ENCODE assay signal across 21 cellular contexts in the genomic region with DNA sequence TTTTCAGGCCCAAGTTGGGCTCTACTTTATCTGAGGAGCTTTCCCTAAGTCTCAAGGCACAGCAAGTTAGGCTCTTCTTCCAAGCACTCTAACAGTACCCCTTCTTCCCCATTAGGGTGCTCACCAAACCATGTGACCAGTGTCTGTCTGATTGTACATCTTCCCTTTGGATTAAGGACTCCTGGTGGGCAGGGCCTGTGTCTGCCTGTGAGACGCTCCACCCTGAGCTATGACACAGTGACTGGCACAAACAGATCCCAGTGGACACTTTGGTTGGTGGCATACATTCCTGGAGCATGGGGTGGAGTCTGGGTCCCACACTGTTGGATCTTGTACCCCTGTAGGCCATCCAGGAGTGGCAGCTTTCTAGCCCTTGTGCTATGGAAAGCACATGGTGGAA. TPM values are rescaled to one million over a fixed set of nuclear protein-coding genes. Genes with fewer than 3 reads are reported as not detected.
DNase-seq lines count a peak whose midpoint lies in the region; ATAC-seq, FAIRE-seq and TF ChIP-seq lines count a peak whose summit lies in the region.
"Had no signal": no experiment of that assay in that cellular context is flagged by ENCODE, and none has a peak within 500 bp of the region (broad histone marks: within the 10 kb centered on the region; RNA-seq: fewer than 3 reads in every experiment).

No MANE protein-coding gene starts in this region.

- ATAC-seq in activated CD8-positive, alpha-beta T cell treated with anti-CD3 and anti-CD28 coated beads, Interleukin-2, amount 10 ng/mL, durations not matched to agents 7 days and 5 days: no peak
- ATAC-seq in activated CD8-positive, alpha-beta T cell treated with anti-CD3 and anti-CD28 coated beads for 36 hours: no peak
- no peak for ATAC-seq in left lobe of liver
- ATAC-seq in upper lobe of right lung: peak; percentile 22
- ATAC-seq: HepG2 had no signal

- TF ChIP-seq CTCF in activated CD8-positive, alpha-beta T cell treated with anti-CD3 and anti-CD28 coated beads for 36 hours (IDR thresholded peaks at IDR 0.05): no peak
- TF ChIP-seq CTCF in bronchial epithelial cell (IDR thresholded peaks at IDR 0.05; ENCODE audit: insufficient read depth, low read length, severe bottlenecking) (no peak), upper lobe of right lung (IDR thresholded peaks at IDR 0.05) (no peak)

- H3K27me3 ChIP-seq in bronchial epithelial cell (ENCODE audit: control insufficient read depth, insufficient read depth, low read length) (no peaks in the 10 kb centered on the region), upper lobe of right lung (no peaks in the 10 kb centered on the region)
- H3K27me3 ChIP-seq: BLaER1 had no signal

- DNase-seq in activated CD8-positive, alpha-beta T cell treated with anti-CD3 and anti-CD28 coated beads, Interleukin-2, amount 10 ng/mL, durations not matched to agents 7 days and 5 days: peak; percentile 2
- no peak for DNase-seq in activated CD8-positive, alpha-beta T cell treated with anti-CD3 and anti-CD28 coated beads for 36 hours
- DNase-seq in bronchial epithelial cell (ENCODE audit: low read depth): no peak
- peak; percentile 24 for DNase-seq in left lobe of liver (ENCODE audit: low spot score)
- DNase-seq in upper lobe of right lung: no peak
- DNase-seq in KG1 (lab: John Stamatoyannopoulos, UW): no peak
- DNase-seq in dermis blood vessel endothelial cell: no peak
- DNase-seq in NCI-H526 (lab: John Stamatoyannopoulos, UW): no peak
- DNase-seq: 8988T; CD4-positive, alpha-beta memory T cell; DMS153; DMS79; GDM1 had no signal

- H3K27ac Mint-ChIP-seq in activated CD8-positive, alpha-beta T cell treated with anti-CD3 and anti-CD28 coated beads, Interleukin-2, amount 10 ng/mL, durations not matched to agents 7 days and 5 days: no peak overlapping the region
- H3K27ac Mint-ChIP-seq in activated CD8-positive, alpha-beta T cell treated with anti-CD3 and anti-CD28 coated beads for 36 hours: no peak overlapping the region
- H3K27ac Mint-ChIP-seq: CD14-positive monocyte; CD4-positive, alpha-beta memory T cell; GM23338 had no signal

- intact Hi-C loops in activated CD8-positive, alpha-beta T cell treated with anti-CD3 and anti-CD28 coated beads for 36 hours (cut with micrococcal nuclease): no loop called here
- intact Hi-C loops in upper lobe of right lung (cut with DNase I): no loop called here

- H3K27me3 Mint-ChIP-seq in activated CD8-positive, alpha-beta T cell treated with anti-CD3 and anti-CD28 coated beads, Interleukin-2, amount 10 ng/mL, durations not matched to agents 7 days and 5 days (ENCODE audit: low read depth): no peaks in the 10 kb centered on the region
- H3K27me3 Mint-ChIP-seq in activated CD8-positive, alpha-beta T cell treated with anti-CD3 and anti-CD28 coated beads for 36 hours: peaks cover 4% of the 10 kb centered on the region

- no peaks in the 10 kb centered on the region for H3K4me1 ChIP-seq in upper lobe of right lung
- H3K4me1 ChIP-seq: BLaER1 had no signal

- H3K36me3 ChIP-seq in bronchial epithelial cell (ENCODE audit: control insufficient read depth, insufficient read depth, low read length) (no peaks in the 10 kb centered on the region), upper lobe of right lung (no peaks in the 10 kb centered on the region)
- H3K36me3 ChIP-seq: BLaER1 had no signal

- no peaks in the 10 kb centered on the region for H3K9me3 ChIP-seq in upper lobe of right lung
- H3K9me3 ChIP-seq: BLaER1 had no signal

- no peaks in the 10 kb centered on the region for H3K4me1 Mint-ChIP-seq in activated CD8-positive, alpha-beta T cell treated with anti-CD3 and anti-CD28 coated beads, Interleukin-2, amount 10 ng/mL, durations not matched to agents 7 days and 5 days (ENCODE audit: low read depth)
- no peaks in the 10 kb centered on the region for H3K4me1 Mint-ChIP-seq in activated CD8-positive, alpha-beta T cell treated with anti-CD3 and anti-CD28 coated beads for 36 hours (ENCODE audit: low read depth)
- H3K4me1 Mint-ChIP-seq: CD14-positive monocyte; CD4-positive, alpha-beta memory T cell; GM23338 had no signal

- H3K4me3 Mint-ChIP-seq in activated CD8-positive, alpha-beta T cell treated with anti-CD3 and anti-CD28 coated beads, Interleukin-2, amount 10 ng/mL, durations not matched to agents 7 days and 5 days: no peak overlapping the region
- no peak overlapping the region for H3K4me3 Mint-ChIP-seq in activated CD8-positive, alpha-beta T cell treated with anti-CD3 and anti-CD28 coated beads for 36 hours
- H3K4me3 Mint-ChIP-seq: CD14-positive monocyte; CD4-positive, alpha-beta memory T cell; GM23338 had no signal

- POLR2A ChIA-PET in activated CD8-positive, alpha-beta T cell treated with anti-CD3 and anti-CD28 coated beads, Interleukin-2, amount 10 ng/mL, durations not matched to agents 7 days and 5 days (lab: Charles Lee): no interaction called here
- POLR2A ChIA-PET in activated CD8-positive, alpha-beta T cell treated with anti-CD3 and anti-CD28 coated beads for 36 hours (lab: Charles Lee): no interaction called here

- CTCF ChIA-PET in activated CD8-positive, alpha-beta T cell treated with anti-CD3 and anti-CD28 coated beads, Interleukin-2, amount 10 ng/mL, durations not matched to agents 7 days and 5 days (lab: Charles Lee): no interaction called here
- CTCF ChIA-PET in activated CD8-positive, alpha-beta T cell treated with anti-CD3 and anti-CD28 coated beads for 36 hours (lab: Charles Lee): no interaction called here

- no peak overlapping the region for H3K27ac ChIP-seq in upper lobe of right lung
- H3K27ac ChIP-seq: BLaER1 had no signal

- H3K4me3 ChIP-seq in bronchial epithelial cell (ENCODE audit: low read depth, low read length) (no peak overlapping the region), upper lobe of right lung (no peak overlapping the region)
- H3K4me3 ChIP-seq: BLaER1, GM23338 had no signal

- H3K36me3 Mint-ChIP-seq in activated CD8-positive, alpha-beta T cell treated with anti-CD3 and anti-CD28 coated beads, Interleukin-2, amount 10 ng/mL, durations not matched to agents 7 days and 5 days (ENCODE audit: low read depth): no peaks in the 10 kb centered on the region
- H3K36me3 Mint-ChIP-seq in activated CD8-positive, alpha-beta T cell treated with anti-CD3 and anti-CD28 coated beads for 36 hours (ENCODE audit: low read depth): no peaks in the 10 kb centered on the region
- H3K36me3 Mint-ChIP-seq: CD14-positive monocyte had no signal

- no peaks in the 10 kb centered on the region for H3K9me3 Mint-ChIP-seq in activated CD8-positive, alpha-beta T cell treated with anti-CD3 and anti-CD28 coated beads, Interleukin-2, amount 10 ng/mL, durations not matched to agents 7 days and 5 days (ENCODE audit: insufficient read depth)
- peaks cover 4% of the 10 kb centered on the region for H3K9me3 Mint-ChIP-seq in activated CD8-positive, alpha-beta T cell treated with anti-CD3 and anti-CD28 coated beads for 36 hours

- peak; percentile 7 for FAIRE-seq in bronchial epithelial cell (lab: Jason Lieb, UNC)
- FAIRE-seq: GM12892, GM18507, H54, HepG2 had no signal

RNA-seq across cellular contexts. Expression of gene PLPP4, which starts 23.8 kb away (rescaled TPM):
- total RNA-seq in activated CD8-positive, alpha-beta T cell treated with anti-CD3 and anti-CD28 coated beads, Interleukin-2, amount 10 ng/mL, durations not matched to agents 7 days and 5 days: not detected
- not detected for total RNA-seq in activated CD8-positive, alpha-beta T cell treated with anti-CD3 and anti-CD28 coated beads for 36 hours
- total RNA-seq in bronchial epithelial cell (0.13 and 0.26 TPM in 2 replicates), left lobe of liver (0.48 TPM), upper lobe of right lung (0.38 TPM), dermis blood vessel endothelial cell (under 0.01 TPM in 1 of 2 replicates, not detected in the other)
- total RNA-seq: A673; CD4-positive, alpha-beta memory T cell; HepG2 had no signal

Comparison
In these comparisons a context has a peak if more than half of its experiments do, and no peak if none do; other contexts are left out.
1. DNase-seq: peak in activated CD8-positive, alpha-beta T cell treated with anti-CD3 and anti-CD28 coated beads, Interleukin-2, amount 10 ng/mL, durations not matched to agents 7 days and 5 days (single experiment) and left lobe of liver (single experiment); none in activated CD8-positive, alpha-beta T cell treated with anti-CD3 and anti-CD28 coated beads for 36 hours (single experiment), bronchial epithelial cell (single experiment), upper lobe of right lung (single experiment), KG1 (single experiment), dermis blood vessel endothelial cell (single experiment) and NCI-H526 (0 of 2).